In genomic region chr11:117204283-117205080, GRCh38 we compare ENCODE assay signal across 14 cellular contexts. TPM values are rescaled to one million over a fixed set of nuclear protein-coding genes. Genes with fewer than 3 reads are reported as not detected.
DNase-seq lines count a peak whose midpoint lies in the region; ATAC-seq, FAIRE-seq and TF ChIP-seq lines count a peak whose summit lies in the region.
"Had no signal": no experiment of that assay in that cellular context is flagged by ENCODE, and none has a peak within 500 bp of the region (broad histone marks: within the 10 kb centered on the region; RNA-seq: fewer than 3 reads in every experiment).

No MANE protein-coding gene starts in this region.

- H3K9me3 ChIP-seq in K562 (replicated peaks; ENCODE audit: control insufficient read depth, insufficient read depth, low read depth, low read length) (no peaks in the 10 kb centered on the region), mesodermal cell (ENCODE audit: control insufficient read depth, low read length) (no peaks in the 10 kb centered on the region)
- H3K9me3 ChIP-seq: body of pancreas, neutrophil had no signal

- H3K27ac Mint-ChIP-seq in activated T-cell treated with anti-CD3 and anti-CD28 coated beads, Interleukin-2, amount 50 U/mL, for 24 hours = peak overlapping the region; percentile 5

- H3K27ac ChIP-seq in K562 (ENCODE audit: extremely low read depth, low read depth, low read length) (no peak overlapping the region), mesodermal cell (ENCODE audit: low read depth, low read length, severe bottlenecking) (peak overlapping the region; percentile 36), temporal lobe (ENCODE audit: low read depth, low read length) (peak overlapping the region; percentile 36)
- H3K27ac ChIP-seq: neutrophil had no signal

- H3K4me3 Mint-ChIP-seq in activated T-cell treated with anti-CD3 and anti-CD28 coated beads, Interleukin-2, amount 50 U/mL, for 24 hours = no peak overlapping the region

- no peak for TF ChIP-seq EP300 in K562 (IDR thresholded peaks at IDR 0.05; ENCODE audit: low read length)

- 82% methylated on average over 12 of the region's 17 CpGs for WGBS in K562 (ENCODE audit: insufficient coverage, low coverage, missing lambda C conversion rate)
- 88 to 93% methylated on average over 13 of the region's 17 CpGs for WGBS in mesodermal cell (ENCODE audit: insufficient coverage in 2 of 2), 2 experiments

- no peaks in the 10 kb centered on the region for H3K79me2 ChIP-seq in K562 (ENCODE audit: control insufficient read depth, insufficient read depth, low read length)

- ATAC-seq in K562 (no peak), GM18502 (IDR thresholded peaks at IDR 0.05; ENCODE audit: poor library complexity, unreplicated experiment) (no peak)
- ATAC-seq: body of pancreas; stimulated activated naive CD8-positive, alpha-beta T cell treated with anti-CD3 and anti-CD28 coated beads, Interleukin-15, Interleukin-2, amounts not matched to agents 100 U/mL and 50 U/mL, for 24 hours had no signal

- H4K20me1 ChIP-seq in K562 (replicated peaks; ENCODE audit: control insufficient read depth, insufficient read depth, low read length) = no peaks in the 10 kb centered on the region

- intact Hi-C loops in K562 (cut with micrococcal nuclease) = no loop called here

- no peaks in the 10 kb centered on the region for H3K9me3 Mint-ChIP-seq in activated T-cell treated with anti-CD3 and anti-CD28 coated beads, Interleukin-2, amount 50 U/mL, for 24 hours

- no peaks in the 10 kb centered on the region for H3K27me3 ChIP-seq in K562 (ENCODE audit: control insufficient read depth in 2 of 2, insufficient read depth in 2 of 2, low read length in 2 of 2)
- H3K27me3 ChIP-seq: body of pancreas, neutrophil had no signal

- TF ChIP-seq POLR2A in K562 (conservative IDR thresholded peaks at IDR 0.05) = no peak

- H3K9ac ChIP-seq in K562 (ENCODE audit: insufficient read depth in 1 of 2, low read depth in 2 of 2, low read length in 2 of 2) = peak overlapping the region in 1 of 2 experiments; percentile 35; a peak in 1 of 4 replicates

- TF ChIP-seq CTCF in K562 (IDR thresholded peaks at IDR 0.05 in 2 of 3, conservative IDR thresholded peaks at IDR 0.05 in 1 of 3; ENCODE audit: insufficient read depth in 2 of 3, low read depth in 1 of 3, low read length in 3 of 3) = no peak

- POLR2A ChIA-PET in K562 (lab: Yijun Ruan, JAX) = interaction anchor here (1.1 to 1.3 kb wide), 2 partner anchors 14 to 16 kb away, joined by 3 to 4 read pairs; no protein-coding TSS in a partner anchor

- no peak overlapping the region for H2AFZ ChIP-seq in K562 (ENCODE audit: low read depth, low read length)

- CTCF ChIA-PET in K562 (lab: Yijun Ruan, JAX; ENCODE audit: low intra/inter-chr PET ratio) = interaction anchor here (0.9 kb wide), 1 partner anchor 24 kb away, joined by 5 read pairs; no protein-coding TSS in a partner anchor

- BruUV-seq in K562 (replicated peaks; lab: Mats Ljungman, UMichigan) = no TSS peak

- FAIRE-seq in K562 (lab: Jason Lieb, UNC) (no peak), RCC 7860 (lab: Jason Lieb, UNC) (no peak)

- H3K36me3 Mint-ChIP-seq in activated T-cell treated with anti-CD3 and anti-CD28 coated beads, Interleukin-2, amount 50 U/mL, for 24 hours (ENCODE audit: low read depth) = peaks cover 46% of the 10 kb centered on the region

- H3K27me3 Mint-ChIP-seq in activated T-cell treated with anti-CD3 and anti-CD28 coated beads, Interleukin-2, amount 50 U/mL, for 24 hours = no peaks in the 10 kb centered on the region

- no peak for TF ChIP-seq RAD21 in K562 (CRISPR knock-in tag; conservative IDR thresholded peaks at IDR 0.05 in 1 of 2, IDR thresholded peaks at IDR 0.05 in 1 of 2)

- no peak for DNase-seq in activated T-cell treated with anti-CD3 and anti-CD28 coated beads, Interleukin-2, amount 50 U/mL, for 24 hours
- no peak for DNase-seq in activated T-cell treated with anti-CD3 and anti-CD28 coated beads, Interleukin-2, amount 50 U/mL, for 48 hours
- no peak for DNase-seq in K562 (ENCODE audit: extremely low read depth in 1 of 4, low spot score in 3 of 4)
- no peak for DNase-seq in RCC 7860 (ENCODE audit: low spot score)
- DNase-seq in NCI-H128 (lab: John Stamatoyannopoulos, UW; ENCODE audit: unreplicated experiment) = no peak
- DNase-seq: body of pancreas; DMS79 treated with DMSO at 0.1 percent for 48 hours; NCI-H2227 treated with DMSO at 0.1 percent for 48 hours; stimulated activated CD4-positive, alpha-beta T cell treated with anti-CD3 and anti-CD28 coated beads, Interleukin-1b, Interleukin-23, amount 100 ng/mL, for 48 hours; stimulated activated naive CD8-positive, alpha-beta T cell treated with anti-CD3 and anti-CD28 coated beads, Interleukin-15, Interleukin-2, amounts not matched to agents 100 U/mL and 50 U/mL, for 24 hours had no signal

- H3K4me1 Mint-ChIP-seq in activated T-cell treated with anti-CD3 and anti-CD28 coated beads, Interleukin-2, amount 50 U/mL, for 24 hours (ENCODE audit: low read depth) = no peaks in the 10 kb centered on the region

- H3K36me3 ChIP-seq in K562 (ENCODE audit: control insufficient read depth, insufficient read depth, low read length) = peaks cover 10% of the 10 kb centered on the region; the same call in 1 of the 3 replicates
- peaks cover 46% of the 10 kb centered on the region for H3K36me3 ChIP-seq in mesodermal cell (ENCODE audit: control insufficient read depth, insufficient read depth, low read length)

- in situ Hi-C loops in K562 (cut with MboI) = loop anchor here (5.0 kb wide), 1 partner anchor 67 kb away; no protein-coding TSS in a partner anchor

- H3K4me2 ChIP-seq in K562 (ENCODE audit: insufficient read depth, low read length) = no peak overlapping the region

- no peak overlapping the region for H3K4me3 ChIP-seq in K562
- H3K4me3 ChIP-seq in mesodermal cell (ENCODE audit: extremely low read depth, insufficient read depth, low read length, poor library complexity, severe bottlenecking) = no peak overlapping the region
- H3K4me3 ChIP-seq: body of pancreas had no signal

- H3K9me1 ChIP-seq in K562 (ENCODE audit: control insufficient read depth, insufficient read depth, low read length) = no peaks in the 10 kb centered on the region

- H3K4me1 ChIP-seq in K562 (replicated peaks in 1 of 2; ENCODE audit: control insufficient read depth in 2 of 2, insufficient read depth in 2 of 2, low read length in 2 of 2) (peaks cover 0 to 9% of the 10 kb centered on the region in 2 experiments; a peak in 2 of 5 replicates), mesodermal cell (ENCODE audit: control insufficient read depth, insufficient read depth, low read length, poor library complexity, severe bottlenecking) (peaks cover 51% of the 10 kb centered on the region)
- H3K4me1 ChIP-seq: body of pancreas had no signal

RNA-seq across cellular contexts. Expression of gene TAGLN, which starts 5.3 kb away (rescaled TPM):
- total RNA-seq in K562 (2011; cell fraction: chromatin; rRNA removed; ENCODE audit: low replicate concordance) = 19.3 and 31.5 TPM in 2 replicates
- total RNA-seq in K562 (2011; cell fraction: nucleolus; rRNA removed) = 15.1 and 17.0 TPM in 2 replicates
- total RNA-seq in K562 (2011; cell fraction: nucleoplasm; rRNA removed) = 12.9 and 14.2 TPM in 2 replicates
- 0.95 and 1.3 TPM in 2 replicates for total RNA-seq in K562 (2014; rRNA removed)
- total RNA-seq in K562 (2014; rRNA removed; fragmentation: Illumina TruSeq; extraction: Trizol) = 1.1 and 1.4 TPM in 2 replicates
- total RNA-seq in K562 (2015; rRNA removed; fragmentation: Illumina TruSeq; extraction: Trizol) = 0.87 and 1.2 TPM in 2 replicates
- total RNA-seq in K562 (2021) = 3.5 and 3.6 TPM in 2 replicates
- polyA plus RNA-seq in K562 (2011; rRNA removed) = 3.0 and 3.1 TPM in 2 replicates
- 1.3 and 1.4 TPM in 2 replicates for polyA plus RNA-seq in K562 (2011; cell fraction: cytosol; rRNA removed)
- polyA plus RNA-seq in K562 (2011; cell fraction: nucleus; rRNA removed) = 22.1 and 23.9 TPM in 2 replicates
- polyA plus RNA-seq in K562 (2012) = 2.5 and 5.8 TPM in 2 replicates
- 2.4 and 2.8 TPM in 2 replicates for polyA plus RNA-seq in K562 (2014; fragmentation: Illumina TruSeq; extraction: Trizol)
- polyA plus RNA-seq in K562 (2014; fragmentation: Nextera tagmentation; extraction: Ambion mirVana) = under 1 TPM; 0.21 to 0.56 TPM
- 3.2 and 4.9 TPM in 2 replicates for polyA plus RNA-seq in K562 (2014; rRNA removed)
- polyA minus RNA-seq in K562 (2011; rRNA and poly(A)+ RNA removed) = 1.7 and 2.7 TPM in 2 replicates
- polyA minus RNA-seq in K562 (2011; cell fraction: cytosol; rRNA and poly(A)+ RNA removed) = 2.0 TPM in 1 of 2 replicates, not detected in the other
- 3.2 and 3.3 TPM in 2 replicates for polyA minus RNA-seq in K562 (2011; cell fraction: nucleus; rRNA and poly(A)+ RNA removed)
- polyA plus RNA-seq in mesodermal cell (2013, experiment 1 of 2) = 696 TPM
- 449 TPM for polyA plus RNA-seq in mesodermal cell (2013, experiment 2 of 2)
- total RNA-seq in temporal lobe = 13.0 TPM

RNA-seq across cellular contexts. Expression of gene SIDT2, which starts 25.9 kb away (rescaled TPM):
- 140 and 344 TPM in 2 replicates for total RNA-seq in K562 (2011; cell fraction: chromatin; rRNA removed; ENCODE audit: low replicate concordance)
- total RNA-seq in K562 (2011; cell fraction: nucleolus; rRNA removed) = 167 and 174 TPM in 2 replicates
- 143 and 150 TPM in 2 replicates for total RNA-seq in K562 (2011; cell fraction: nucleoplasm; rRNA removed)
- total RNA-seq in K562 (2014; rRNA removed) = 5.9 and 7.1 TPM in 2 replicates
- total RNA-seq in K562 (2014; rRNA removed; fragmentation: Illumina TruSeq; extraction: Trizol) = 4.4 and 6.5 TPM in 2 replicates
- total RNA-seq in K562 (2015; rRNA removed; fragmentation: Illumina TruSeq; extraction: Trizol) = 6.1 and 7.0 TPM in 2 replicates
- total RNA-seq in K562 (2021) = 17.7 and 20.2 TPM in 2 replicates
- polyA plus RNA-seq in K562 (2011; rRNA removed) = 11.5 and 21.7 TPM in 2 replicates
- 11.6 and 15.7 TPM in 2 replicates for polyA plus RNA-seq in K562 (2011; cell fraction: cytosol; rRNA removed)
- polyA plus RNA-seq in K562 (2011; cell fraction: nucleus; rRNA removed) = 117 and 144 TPM in 2 replicates
- 15.7 and 22.6 TPM in 2 replicates for polyA plus RNA-seq in K562 (2012)
- polyA plus RNA-seq in K562 (2014; fragmentation: Illumina TruSeq; extraction: Trizol) = 14.4 and 15.6 TPM in 2 replicates
- 1 to 10 TPM; 2.4 to 3.6 TPM for polyA plus RNA-seq in K562 (2014; fragmentation: Nextera tagmentation; extraction: Ambion mirVana)
- 14.1 and 22.2 TPM in 2 replicates for polyA plus RNA-seq in K562 (2014; rRNA removed)
- polyA minus RNA-seq in K562 (2011; rRNA and poly(A)+ RNA removed) = 16.3 and 17.1 TPM in 2 replicates
- polyA minus RNA-seq in K562 (2011; cell fraction: cytosol; rRNA and poly(A)+ RNA removed) = 14.1 and 17.0 TPM in 2 replicates
- polyA minus RNA-seq in K562 (2011; cell fraction: nucleus; rRNA and poly(A)+ RNA removed) = 32.9 and 48.4 TPM in 2 replicates
- polyA plus RNA-seq in mesodermal cell (2013, experiment 1 of 2) = 24.4 TPM
- polyA plus RNA-seq in mesodermal cell (2013, experiment 2 of 2) = 22.4 TPM
- total RNA-seq in temporal lobe = 11.3 TPM

RNA-seq across cellular contexts. Expression of gene PCSK7, which starts 27.4 kb away (rescaled TPM):
- total RNA-seq in K562 (2011; cell fraction: chromatin; rRNA removed; ENCODE audit: low replicate concordance) = 109 and 170 TPM in 2 replicates
- 70.1 and 82.7 TPM in 2 replicates for total RNA-seq in K562 (2011; cell fraction: nucleolus; rRNA removed)
- total RNA-seq in K562 (2011; cell fraction: nucleoplasm; rRNA removed) = 95.3 and 149 TPM in 2 replicates
- total RNA-seq in K562 (2014; rRNA removed) = 15.2 and 20.8 TPM in 2 replicates
- total RNA-seq in K562 (2014; rRNA removed; fragmentation: Illumina TruSeq; extraction: Trizol) = 15.2 and 15.6 TPM in 2 replicates
- total RNA-seq in K562 (2015; rRNA removed; fragmentation: Illumina TruSeq; extraction: Trizol) = 16.7 and 18.2 TPM in 2 replicates
- total RNA-seq in K562 (2021) = 29.2 and 30.4 TPM in 2 replicates
- 14.9 and 15.6 TPM in 2 replicates for polyA plus RNA-seq in K562 (2011; rRNA removed)
- 12.6 and 18.1 TPM in 2 replicates for polyA plus RNA-seq in K562 (2011; cell fraction: cytosol; rRNA removed)
- polyA plus RNA-seq in K562 (2011; cell fraction: nucleus; rRNA removed) = 52.6 and 75.4 TPM in 2 replicates
- 14.7 and 15.3 TPM in 2 replicates for polyA plus RNA-seq in K562 (2012)
- 19.9 and 22.1 TPM in 2 replicates for polyA plus RNA-seq in K562 (2014; fragmentation: Illumina TruSeq; extraction: Trizol)
- 1 to 10 TPM; 3.1 to 3.9 TPM for polyA plus RNA-seq in K562 (2014; fragmentation: Nextera tagmentation; extraction: Ambion mirVana)
- polyA plus RNA-seq in K562 (2014; rRNA removed) = 25.3 and 27.7 TPM in 2 replicates
- polyA minus RNA-seq in K562 (2011; rRNA and poly(A)+ RNA removed) = 14.8 and 19.1 TPM in 2 replicates
- polyA minus RNA-seq in K562 (2011; cell fraction: cytosol; rRNA and poly(A)+ RNA removed) = 10.0 and 10.3 TPM in 2 replicates
- polyA minus RNA-seq in K562 (2011; cell fraction: nucleus; rRNA and poly(A)+ RNA removed) = 21.3 and 21.8 TPM in 2 replicates
- polyA plus RNA-seq in mesodermal cell (2013, experiment 1 of 2) = 24.7 TPM
- 23.8 TPM for polyA plus RNA-seq in mesodermal cell (2013, experiment 2 of 2)
- 17.0 TPM for total RNA-seq in temporal lobe

RNA-seq across cellular contexts. Expression of gene RNF214, which starts 28.0 kb away (rescaled TPM):
- total RNA-seq in K562 (2011; cell fraction: chromatin; rRNA removed; ENCODE audit: low replicate concordance) = 50.5 and 69.2 TPM in 2 replicates
- 27.5 and 29.7 TPM in 2 replicates for total RNA-seq in K562 (2011; cell fraction: nucleolus; rRNA removed)
- total RNA-seq in K562 (2011; cell fraction: nucleoplasm; rRNA removed) = 50.4 and 53.5 TPM in 2 replicates
- 6.6 and 10.1 TPM in 2 replicates for total RNA-seq in K562 (2014; rRNA removed)
- 11.9 and 13.5 TPM in 2 replicates for total RNA-seq in K562 (2014; rRNA removed; fragmentation: Illumina TruSeq; extraction: Trizol)
- total RNA-seq in K562 (2015; rRNA removed; fragmentation: Illumina TruSeq; extraction: Trizol) = 9.5 and 10.2 TPM in 2 replicates
- 22.3 and 24.8 TPM in 2 replicates for total RNA-seq in K562 (2021)
- polyA plus RNA-seq in K562 (2011; rRNA removed) = 12.6 and 18.0 TPM in 2 replicates
- polyA plus RNA-seq in K562 (2011; cell fraction: cytosol; rRNA removed) = 12.9 and 16.7 TPM in 2 replicates
- polyA plus RNA-seq in K562 (2011; cell fraction: nucleus; rRNA removed) = 28.9 and 44.6 TPM in 2 replicates
- polyA plus RNA-seq in K562 (2012) = 12.9 and 16.1 TPM in 2 replicates
- polyA plus RNA-seq in K562 (2014; fragmentation: Illumina TruSeq; extraction: Trizol) = 20.2 and 22.7 TPM in 2 replicates
- polyA plus RNA-seq in K562 (2014; fragmentation: Nextera tagmentation; extraction: Ambion mirVana) = 1 to 10 TPM; 6.6 to 7.4 TPM
- 11.6 and 12.1 TPM in 2 replicates for polyA plus RNA-seq in K562 (2014; rRNA removed)
- 22.6 and 29.9 TPM in 2 replicates for polyA minus RNA-seq in K562 (2011; rRNA and poly(A)+ RNA removed)
- 14.1 and 26.8 TPM in 2 replicates for polyA minus RNA-seq in K562 (2011; cell fraction: cytosol; rRNA and poly(A)+ RNA removed)
- polyA minus RNA-seq in K562 (2011; cell fraction: nucleus; rRNA and poly(A)+ RNA removed) = 17.6 and 23.9 TPM in 2 replicates
- polyA plus RNA-seq in mesodermal cell (2013, experiment 1 of 2) = 34.0 TPM
- polyA plus RNA-seq in mesodermal cell (2013, experiment 2 of 2) = 31.0 TPM
- 14.8 TPM for total RNA-seq in temporal lobe
